In genomic region chr6:111606620-111607115, GRCh38 we compare ENCODE assay signal across 8 cellular contexts. TPM values are rescaled to one million over a fixed set of nuclear protein-coding genes. Genes with fewer than 3 reads are reported as not detected.
DNase-seq lines count a peak whose midpoint lies in the region; ATAC-seq and TF ChIP-seq lines count a peak whose summit lies in the region.

No MANE protein-coding gene starts in this region.

- 53% methylated on average over 7 of the region's 7 CpGs for WGBS in suprapubic skin

- no peaks in the 10 kb centered on the region for H3K36me3 Mint-ChIP-seq in activated CD8-positive, alpha-beta memory T cell treated with anti-CD3 and anti-CD28 coated beads, Interleukin-2, amount 10 ng/mL, durations not matched to agents 7 days and 5 days
- H3K36me3 Mint-ChIP-seq in activated CD8-positive, alpha-beta T cell treated with anti-CD3 and anti-CD28 coated beads for 36 hours (ENCODE audit: low read depth): no peaks in the 10 kb centered on the region
- peaks cover 0 to 10% (median 0%) of the 10 kb centered on the region in 3 donors for H3K36me3 Mint-ChIP-seq in immature natural killer cell

- H3K27me3 ChIP-seq in suprapubic skin: no peaks in the 10 kb centered on the region

- H3K4me3 Mint-ChIP-seq in activated CD8-positive, alpha-beta memory T cell treated with anti-CD3 and anti-CD28 coated beads, Interleukin-2, amount 10 ng/mL, durations not matched to agents 7 days and 5 days: peak overlapping the region; percentile 82
- peak overlapping the region; percentile 97 for H3K4me3 Mint-ChIP-seq in activated CD8-positive, alpha-beta T cell treated with anti-CD3 and anti-CD28 coated beads for 36 hours
- peak overlapping the region; percentile 90 to 100 (median 95) for H3K4me3 Mint-ChIP-seq in immature natural killer cell

- H3K36me3 ChIP-seq in suprapubic skin: no peaks in the 10 kb centered on the region

- no peaks in the 10 kb centered on the region for H3K9me3 Mint-ChIP-seq in activated CD8-positive, alpha-beta memory T cell treated with anti-CD3 and anti-CD28 coated beads, Interleukin-2, amount 10 ng/mL, durations not matched to agents 7 days and 5 days (ENCODE audit: low read depth)
- no peaks in the 10 kb centered on the region for H3K9me3 Mint-ChIP-seq in activated CD8-positive, alpha-beta T cell treated with anti-CD3 and anti-CD28 coated beads for 36 hours
- no peaks in the 10 kb centered on the region for H3K9me3 Mint-ChIP-seq in immature natural killer cell

- POLR2A ChIA-PET in activated CD8-positive, alpha-beta T cell treated with anti-CD3 and anti-CD28 coated beads for 36 hours (lab: Charles Lee): interaction anchor here (0.9 to 2.0 kb wide), 6 partner anchors 7 to 122 kb away, joined by 3 to 9 read pairs (median 3); no protein-coding TSS in a partner anchor

- H3K27ac Mint-ChIP-seq in activated CD8-positive, alpha-beta memory T cell treated with anti-CD3 and anti-CD28 coated beads, Interleukin-2, amount 10 ng/mL, durations not matched to agents 7 days and 5 days: peak overlapping the region; percentile 95
- H3K27ac Mint-ChIP-seq in activated CD8-positive, alpha-beta T cell treated with anti-CD3 and anti-CD28 coated beads for 36 hours: peak overlapping the region; percentile 96
- H3K27ac Mint-ChIP-seq in immature natural killer cell: peak overlapping the region in 5 of 6 donors; percentile 13 to 94 (median 66)

- no peak for TF ChIP-seq CTCF in activated CD8-positive, alpha-beta T cell treated with anti-CD3 and anti-CD28 coated beads for 36 hours (IDR thresholded peaks at IDR 0.05)
- no peak for TF ChIP-seq CTCF in suprapubic skin (IDR thresholded peaks at IDR 0.05)

- H3K27ac ChIP-seq in suprapubic skin: peak overlapping the region; percentile 98

- peaks cover 47% of the 10 kb centered on the region for H3K4me1 ChIP-seq in suprapubic skin

- intact Hi-C loops in activated CD8-positive, alpha-beta T cell treated with anti-CD3 and anti-CD28 coated beads for 36 hours (cut with micrococcal nuclease): no loop called here

- H3K4me1 Mint-ChIP-seq in activated CD8-positive, alpha-beta memory T cell treated with anti-CD3 and anti-CD28 coated beads, Interleukin-2, amount 10 ng/mL, durations not matched to agents 7 days and 5 days: peaks cover 32% of the 10 kb centered on the region
- H3K4me1 Mint-ChIP-seq in activated CD8-positive, alpha-beta T cell treated with anti-CD3 and anti-CD28 coated beads for 36 hours (ENCODE audit: low read depth): peaks cover 39% of the 10 kb centered on the region
- peaks cover 35 to 52% of the 10 kb centered on the region in 2 donors for H3K4me1 Mint-ChIP-seq in immature natural killer cell

- CTCF ChIA-PET in activated CD8-positive, alpha-beta memory T cell treated with anti-CD3 and anti-CD28 coated beads, Interleukin-2, amount 10 ng/mL, durations not matched to agents 7 days and 5 days (lab: Charles Lee): interaction anchor here (0.9 to 1.7 kb wide), 6 partner anchors 20 to 348 kb away, joined by 3 to 23 read pairs (median 4); a partner anchor contains a TSS
- CTCF ChIA-PET in activated CD8-positive, alpha-beta T cell treated with anti-CD3 and anti-CD28 coated beads for 36 hours (lab: Charles Lee): interaction anchor here (0.7 to 3.3 kb wide), 8 partner anchors 15 to 548 kb away, joined by 3 to 16 read pairs (median 4); a partner anchor contains a TSS

- ATAC-seq in activated CD8-positive, alpha-beta memory T cell treated with anti-CD3 and anti-CD28 coated beads, Interleukin-2, amount 10 ng/mL, durations not matched to agents 7 days and 5 days: no peak
- no peak for ATAC-seq in activated CD8-positive, alpha-beta T cell treated with anti-CD3 and anti-CD28 coated beads for 36 hours
- ATAC-seq in GM19397 (IDR thresholded peaks at IDR 0.05; ENCODE audit: unreplicated experiment): no peak
- no peak for ATAC-seq in HG02981 (IDR thresholded peaks at IDR 0.05; ENCODE audit: unreplicated experiment)

- no peak for TF ChIP-seq EP300 in suprapubic skin (IDR thresholded peaks at IDR 0.05)

- TF ChIP-seq POLR2A in suprapubic skin (IDR thresholded peaks at IDR 0.05): no peak

- H3K4me3 ChIP-seq in suprapubic skin: peak overlapping the region; percentile 59

- no peaks in the 10 kb centered on the region for H3K9me3 ChIP-seq in suprapubic skin

- DNase-seq in activated CD8-positive, alpha-beta memory T cell treated with anti-CD3 and anti-CD28 coated beads, Interleukin-2, amount 10 ng/mL, durations not matched to agents 7 days and 5 days: no peak
- DNase-seq in activated CD8-positive, alpha-beta memory T cell treated with anti-CD3 and anti-CD28 coated beads, Interleukin-2, amount 50 U/mL, for 4 hours: no peak
- DNase-seq in activated CD8-positive, alpha-beta T cell treated with anti-CD3 and anti-CD28 coated beads for 36 hours: no peak
- DNase-seq in immature natural killer cell: peak in 2 of 3 donors; percentile 12 to 16
- peak in 1 of 2 donors; percentile 64 for DNase-seq in suprapubic skin (ENCODE audit: low spot score in 2 of 2)
- DNase-seq in NCI-H146 treated with DMSO at 0.1 percent for 48 hours (lab: John Stamatoyannopoulos, UW; ENCODE audit: unreplicated experiment): no peak

- no peaks in the 10 kb centered on the region for H3K27me3 Mint-ChIP-seq in activated CD8-positive, alpha-beta memory T cell treated with anti-CD3 and anti-CD28 coated beads, Interleukin-2, amount 10 ng/mL, durations not matched to agents 7 days and 5 days
- no peaks in the 10 kb centered on the region for H3K27me3 Mint-ChIP-seq in activated CD8-positive, alpha-beta T cell treated with anti-CD3 and anti-CD28 coated beads for 36 hours
- peaks cover 2 to 4% (median 2%) of the 10 kb centered on the region in 3 donors for H3K27me3 Mint-ChIP-seq in immature natural killer cell (ENCODE audit: low read depth in 3 of 3)

RNA-seq across cellular contexts. Expression of gene TRAF3IP2, which starts 1.0 kb away (rescaled TPM):
- total RNA-seq in activated CD8-positive, alpha-beta memory T cell treated with anti-CD3 and anti-CD28 coated beads, Interleukin-2, amount 10 ng/mL, durations not matched to agents 7 days and 5 days: 10 to 100 TPM; 14.8 to 15.5 TPM
- 10 to 100 TPM; 23.2 to 26.3 TPM for total RNA-seq in activated CD8-positive, alpha-beta T cell treated with anti-CD3 and anti-CD28 coated beads for 36 hours
- 10 to 100 TPM in 1 of 3 donors, 1 to 10 TPM in 1, not detected in 1; 1.9 to 10.6 TPM for polyA plus RNA-seq in immature natural killer cell
- total RNA-seq in suprapubic skin: 10 to 100 TPM; 59.7 to 64.0 (median 60.9) TPM

Comparison
In these comparisons a context has a peak if more than half of its experiments do, and no peak if none do; other contexts are left out.
1. DNase-seq: peak in immature natural killer cell (2 of 3); none in activated CD8-positive, alpha-beta memory T cell treated with anti-CD3 and anti-CD28 coated beads, Interleukin-2, amount 10 ng/mL, durations not matched to agents 7 days and 5 days (single experiment), activated CD8-positive, alpha-beta memory T cell treated with anti-CD3 and anti-CD28 coated beads, Interleukin-2, amount 50 U/mL, for 4 hours (single experiment), activated CD8-positive, alpha-beta T cell treated with anti-CD3 and anti-CD28 coated beads for 36 hours (single experiment) and NCI-H146 treated with DMSO at 0.1 percent for 48 hours (single experiment).
2. Peak in every context shown above with its lines, with median percentiles within 50 percentile points of each other: H3K27ac Mint-ChIP-seq and H3K4me3 Mint-ChIP-seq.